Comparison of ENCODE assay signal across 8 cellular contexts in genomic region chr5:100430268-100430900, GRCh38.
DNase-seq lines count a peak whose midpoint lies in the region; ATAC-seq and TF ChIP-seq lines count a peak whose summit lies in the region.

No MANE protein-coding gene starts in this region.

- ATAC-seq in GM18873 (IDR thresholded peaks at IDR 0.05; ENCODE audit: low FRiP score, unreplicated experiment): peak; percentile 59
- ATAC-seq in HG03066 (IDR thresholded peaks at IDR 0.05; ENCODE audit: low read depth, unreplicated experiment): peak; percentile 75
- ATAC-seq in left cardiac atrium: no peak

- no peak overlapping the region for H3K4me2 ChIP-seq in PC-9
- no peak overlapping the region for H3K4me2 ChIP-seq in smooth muscle cell

- CTCF ChIA-PET in CD4-positive, alpha-beta memory T cell (lab: Charles Lee; ENCODE audit: partially characterized antibody): interaction anchor here (0.8 to 1.8 kb wide), 13 partner anchors 10 to 1327 kb away, joined by 3 to 10 read pairs (median 3); no protein-coding TSS in a partner anchor
- CTCF ChIA-PET in PC-9 (lab: Charles Lee): no interaction called here
- CTCF ChIA-PET in activated naive CD4-positive, alpha-beta T cell treated with anti-CD3 and anti-CD28 coated beads for 36 hours (lab: Charles Lee): interaction anchor here (0.6 to 1.4 kb wide), 12 partner anchors 11 to 1181 kb away, joined by 3 to 8 read pairs (median 3); partner anchors contain the start of gene FAM174A

- H3K27ac ChIP-seq in CD4-positive, alpha-beta memory T cell (ENCODE audit: low read depth, low read length): no peak overlapping the region
- no peak overlapping the region for H3K27ac ChIP-seq in PC-9
- no peak overlapping the region for H3K27ac ChIP-seq in smooth muscle cell (ENCODE audit: low read depth)

- no peaks in the 10 kb centered on the region for H3K9me2 ChIP-seq in PC-9 (ENCODE audit: insufficient read depth)

- H2AFZ ChIP-seq in PC-9 (no peak overlapping the region), smooth muscle cell (ENCODE audit: low read depth) (no peak overlapping the region)

- peaks cover 0 to 2% of the 10 kb centered on the region in 2 donors for H3K36me3 Mint-ChIP-seq in CD4-positive, alpha-beta memory T cell
- H3K36me3 Mint-ChIP-seq in activated naive CD4-positive, alpha-beta T cell treated with anti-CD3 and anti-CD28 coated beads for 36 hours (ENCODE audit: low read depth): peaks cover 3% of the 10 kb centered on the region

- H3K4me3 Mint-ChIP-seq in CD4-positive, alpha-beta memory T cell: no peak overlapping the region
- no peak overlapping the region for H3K4me3 Mint-ChIP-seq in activated naive CD4-positive, alpha-beta T cell treated with anti-CD3 and anti-CD28 coated beads for 36 hours

- DNase-seq in CD4-positive, alpha-beta memory T cell: peak; percentile 16 to 29 (median 24)
- peak in 1 of 2 experiments; percentile 41 for DNase-seq in PC-9
- peak; percentile 65 for DNase-seq in activated naive CD4-positive, alpha-beta T cell treated with anti-CD3 and anti-CD28 coated beads for 36 hours
- DNase-seq in left cardiac atrium: peak; percentile 31
- no peak for DNase-seq in smooth muscle cell (lab: John Stamatoyannopoulos, UW; ENCODE audit: unreplicated experiment)
- DNase-seq in NCI-H187 treated with DMSO at 0.1 percent for 48 hours (lab: John Stamatoyannopoulos, UW): no peak

- peak; percentile 79 for TF ChIP-seq CTCF in PC-9 (conservative IDR thresholded peaks at IDR 0.05)
- peak; percentile 91 for TF ChIP-seq CTCF in smooth muscle cell (IDR thresholded peaks at IDR 0.05; ENCODE audit: borderline replicate concordance, insufficient read depth, poor library complexity, severe bottlenecking)

- H3K36me3 ChIP-seq in CD4-positive, alpha-beta memory T cell (ENCODE audit: insufficient read depth, low read length): no peaks in the 10 kb centered on the region
- H3K36me3 ChIP-seq in PC-9 (ENCODE audit: low read depth) (no peaks in the 10 kb centered on the region), smooth muscle cell (ENCODE audit: low read depth) (no peaks in the 10 kb centered on the region)

- no peaks in the 10 kb centered on the region for H3K4me1 ChIP-seq in CD4-positive, alpha-beta memory T cell (ENCODE audit: insufficient read depth, low read length)
- H3K4me1 ChIP-seq in PC-9 (replicated peaks; ENCODE audit: insufficient read depth) (no peaks in the 10 kb centered on the region), smooth muscle cell (ENCODE audit: low read depth) (no peaks in the 10 kb centered on the region)

- H3K27me3 ChIP-seq in CD4-positive, alpha-beta memory T cell (ENCODE audit: insufficient read depth, low read length): no peaks in the 10 kb centered on the region
- H3K27me3 ChIP-seq in PC-9 (ENCODE audit: insufficient read depth, low read depth): no peaks in the 10 kb centered on the region
- no peaks in the 10 kb centered on the region for H3K27me3 ChIP-seq in smooth muscle cell (ENCODE audit: low read depth)

- intact Hi-C loops in CD4-positive, alpha-beta memory T cell (cut with micrococcal nuclease): loop anchor here (1.0 to 10.0 kb wide), 5 partner anchors 615 to 1792 kb away; no protein-coding TSS in a partner anchor
- intact Hi-C loops in PC-9 (cut with micrococcal nuclease; ENCODE audit: unreplicated experiment): loop anchor here (2.0 to 5.0 kb wide), 2 partner anchors 192 to 962 kb away; no protein-coding TSS in a partner anchor
- intact Hi-C loops in activated naive CD4-positive, alpha-beta T cell treated with anti-CD3 and anti-CD28 coated beads for 36 hours (cut with micrococcal nuclease): loop anchor here (2.0 to 10.0 kb wide), 3 partner anchors 960 to 1326 kb away; no protein-coding TSS in a partner anchor
- intact Hi-C loops in left cardiac atrium (cut with DNase I): loop anchor here in 1 of 2 donors (10.0 kb wide), 1 partner anchor 954 kb away; no protein-coding TSS in a partner anchor

- no peaks in the 10 kb centered on the region for H3K9me3 ChIP-seq in CD4-positive, alpha-beta memory T cell (ENCODE audit: control insufficient read depth in 1 of 2, low read length in 2 of 2)
- H3K9me3 ChIP-seq in PC-9 (ENCODE audit: insufficient read depth, low read depth) (no peaks in the 10 kb centered on the region), smooth muscle cell (replicated peaks; ENCODE audit: low read depth) (peaks cover 6% of the 10 kb centered on the region)

- no peaks in the 10 kb centered on the region for H3K27me3 Mint-ChIP-seq in CD4-positive, alpha-beta memory T cell
- H3K27me3 Mint-ChIP-seq in activated naive CD4-positive, alpha-beta T cell treated with anti-CD3 and anti-CD28 coated beads for 36 hours (ENCODE audit: low read depth): no peaks in the 10 kb centered on the region

- H3K9me3 Mint-ChIP-seq in CD4-positive, alpha-beta memory T cell: peaks cover 0 to 3% (median 2%) of the 10 kb centered on the region in 8 donors
- H3K9me3 Mint-ChIP-seq in activated naive CD4-positive, alpha-beta T cell treated with anti-CD3 and anti-CD28 coated beads for 36 hours: peaks cover under 1% of the 10 kb centered on the region

- H3K79me2 ChIP-seq in PC-9 (ENCODE audit: low read depth) (no peaks in the 10 kb centered on the region), smooth muscle cell (ENCODE audit: low read depth) (no peaks in the 10 kb centered on the region)

- POLR2A ChIA-PET in CD4-positive, alpha-beta memory T cell (lab: Charles Lee; ENCODE audit: partially characterized antibody): no interaction called here
- POLR2A ChIA-PET in PC-9 (lab: Charles Lee; ENCODE audit: unreplicated experiment): no interaction called here

- H3K27ac Mint-ChIP-seq in CD4-positive, alpha-beta memory T cell: no peak overlapping the region
- H3K27ac Mint-ChIP-seq in activated naive CD4-positive, alpha-beta T cell treated with anti-CD3 and anti-CD28 coated beads for 36 hours: no peak overlapping the region

- H3K4me1 Mint-ChIP-seq in CD4-positive, alpha-beta memory T cell: no peaks in the 10 kb centered on the region
- H3K4me1 Mint-ChIP-seq in activated naive CD4-positive, alpha-beta T cell treated with anti-CD3 and anti-CD28 coated beads for 36 hours (ENCODE audit: low read depth): no peaks in the 10 kb centered on the region

- BruUV-seq in PC-9 (replicated peaks; lab: Mats Ljungman, UMichigan): no TSS peak

- WGBS in smooth muscle cell (ENCODE audit: low lambda C conversion rate): 29% methylated on average over 4 of the region's 4 CpGs

- H3K9ac ChIP-seq in smooth muscle cell (ENCODE audit: low read depth): no peak overlapping the region

- H3K4me3 ChIP-seq in CD4-positive, alpha-beta memory T cell (ENCODE audit: low read length in 2 of 2): no peak overlapping the region
- H3K4me3 ChIP-seq in PC-9: no peak overlapping the region
- H3K4me3 ChIP-seq in smooth muscle cell: no peak overlapping the region

- no peaks in the 10 kb centered on the region for H3F3A ChIP-seq in PC-9 (ENCODE audit: insufficient read depth, low read depth)
- H3F3A ChIP-seq in smooth muscle cell (ENCODE audit: low read depth): no peaks in the 10 kb centered on the region

- H4K20me1 ChIP-seq in PC-9 (ENCODE audit: insufficient read depth) (no peaks in the 10 kb centered on the region), smooth muscle cell (ENCODE audit: low read depth) (no peaks in the 10 kb centered on the region)

Comparison
In these comparisons a context has a peak if more than half of its experiments do, and no peak if none do; other contexts are left out.
1. DNase-seq: peak in CD4-positive, alpha-beta memory T cell (5 of 5), activated naive CD4-positive, alpha-beta T cell treated with anti-CD3 and anti-CD28 coated beads for 36 hours (single experiment) and left cardiac atrium (single experiment); none in smooth muscle cell (single experiment) and NCI-H187 treated with DMSO at 0.1 percent for 48 hours (single experiment).
2. ATAC-seq: peak in GM18873 (single experiment) and HG03066 (single experiment); none in left cardiac atrium (0 of 2).